Comparison of ENCODE assay signal across 12 cellular contexts in the genomic region with DNA sequence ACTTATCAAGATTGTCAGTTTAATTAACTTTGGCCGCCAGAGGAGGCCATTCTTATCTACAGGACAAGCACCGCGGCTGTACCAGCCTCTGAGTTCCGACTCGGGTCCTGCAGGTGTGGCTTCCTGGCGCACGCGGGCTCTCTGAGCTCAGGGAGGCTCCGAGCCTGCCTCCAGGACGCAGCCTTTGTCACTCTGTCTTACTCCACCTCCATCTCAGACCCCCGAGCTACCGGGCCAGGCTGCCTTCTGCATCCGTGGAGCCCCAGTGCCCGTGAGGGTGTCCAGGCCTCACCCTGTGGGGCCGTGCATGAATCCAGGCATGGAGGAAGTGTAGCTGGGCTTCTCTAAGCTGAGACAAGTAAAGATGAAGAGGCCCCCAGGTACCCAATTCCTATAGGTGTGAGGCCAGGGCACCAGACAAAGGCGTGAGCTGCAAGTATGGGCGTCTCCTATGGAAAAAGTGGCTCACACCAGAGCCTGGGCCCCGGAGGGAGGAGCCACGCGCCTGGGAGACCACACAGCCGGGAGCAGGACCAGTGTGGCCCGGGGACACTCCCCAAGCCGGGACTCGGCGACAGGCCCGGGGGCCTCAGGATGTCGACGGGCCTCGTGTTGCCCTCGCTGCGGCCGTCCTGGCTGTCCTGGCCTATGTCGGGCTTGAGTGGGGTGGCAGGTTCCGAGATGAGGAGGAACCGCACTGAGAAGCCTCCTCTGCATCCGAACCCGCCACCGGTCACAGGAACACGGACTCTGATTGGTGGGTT. TPM values are rescaled to one million over a fixed set of nuclear protein-coding genes. Genes with fewer than 3 reads are reported as not detected.
A peak's percentile ranks its signal among the peaks of the same experiment; 100 is the strongest.
DNase-seq lines count a peak whose midpoint lies in the region; ATAC-seq, FAIRE-seq and TF ChIP-seq lines count a peak whose summit lies in the region.
"Had no signal": no experiment of that assay in that cellular context is flagged by ENCODE, and none has a peak within 500 bp of the region (broad histone marks: within the 10 kb centered on the region; RNA-seq: fewer than 3 reads in every experiment).

No MANE protein-coding gene starts in this region.

- H3K9me3 ChIP-seq in K562 (replicated peaks; ENCODE audit: control insufficient read depth, insufficient read depth, low read depth, low read length), result no peaks in the 10 kb centered on the region

- TF ChIP-seq RAD21 in K562 (CRISPR knock-in tag; conservative IDR thresholded peaks at IDR 0.05 in 1 of 2, IDR thresholded peaks at IDR 0.05 in 1 of 2), result no peak

- peaks cover 3 to 40% of the 10 kb centered on the region in 2 experiments; a peak in 2 of 5 replicates for H3K4me1 ChIP-seq in K562 (replicated peaks in 1 of 2; ENCODE audit: control insufficient read depth in 2 of 2, insufficient read depth in 2 of 2, low read length in 2 of 2)

- no peak for TF ChIP-seq POLR2A in K562 (conservative IDR thresholded peaks at IDR 0.05)

- peaks cover 46 to 59% (median 55%) of the 10 kb centered on the region in 3 donors for H3K4me1 Mint-ChIP-seq in T-cell

- no peak for TF ChIP-seq EP300 in K562 (IDR thresholded peaks at IDR 0.05; ENCODE audit: low read length)

- CTCF ChIA-PET in T-cell (lab: Charles Lee), result interaction anchor here in 1 of 2 donors (0.6 kb wide), 1 partner anchor 500 kb away, joined by 4 read pairs; the partner anchor contains the start of gene POLE
- CTCF ChIA-PET in K562 (lab: Yijun Ruan, JAX; ENCODE audit: low intra/inter-chr PET ratio), result no interaction called here

- no TSS peak for BruUV-seq in K562 (replicated peaks; lab: Mats Ljungman, UMichigan)

- H3K4me3 ChIP-seq in K562, result no peak overlapping the region
- H3K4me3 ChIP-seq: GM12878, PC-9 had no signal

- no peak for FAIRE-seq in K562 (lab: Jason Lieb, UNC)
- FAIRE-seq: GM12878 had no signal

- peak overlapping the region; percentile 63 to 97 (median 78) for H3K4me3 Mint-ChIP-seq in T-cell
- H3K4me3 Mint-ChIP-seq: endodermal cell had no signal

- peaks cover 35 to 85% of the 10 kb centered on the region in 2 experiments for H3K27me3 ChIP-seq in K562 (ENCODE audit: control insufficient read depth in 2 of 2, insufficient read depth in 2 of 2, low read length in 2 of 2)

- H2AFZ ChIP-seq in K562 (ENCODE audit: low read depth, low read length), result no peak overlapping the region
- H2AFZ ChIP-seq: PC-9 had no signal

- ATAC-seq in T-cell (replicated peaks in 1 of 4) (no peak), K562 (no peak)
- ATAC-seq: GM12878 had no signal

- 0 out of 2 replicates have a peak, but pooled peaks cover 3% of the 10 kb centered on the region for H4K20me1 ChIP-seq in K562 (replicated peaks; ENCODE audit: control insufficient read depth, insufficient read depth, low read length)

- no peaks in the 10 kb centered on the region for H3K27me3 Mint-ChIP-seq in T-cell

- in situ Hi-C loops in K562 (cut with MboI), result no loop called here

- H3K79me2 ChIP-seq in K562 (ENCODE audit: control insufficient read depth, insufficient read depth, low read length), result no peaks in the 10 kb centered on the region

- no peak overlapping the region for H3K9ac ChIP-seq in K562 (ENCODE audit: insufficient read depth in 1 of 2, low read depth in 2 of 2, low read length in 2 of 2)

- H3K36me3 ChIP-seq in K562 (ENCODE audit: control insufficient read depth, insufficient read depth, low read length), result no peaks in the 10 kb centered on the region

- POLR2A ChIA-PET in T-cell (lab: Charles Lee), result no interaction called here
- POLR2A ChIA-PET in K562 (lab: Yijun Ruan, JAX), result interaction anchor here (0.6 kb wide), 2 partner anchors 88 to 200 kb away, joined by 3 read pairs; no protein-coding TSS in a partner anchor

- H3K9me3 Mint-ChIP-seq in T-cell, result no peaks in the 10 kb centered on the region

- peaks cover 3% of the 10 kb centered on the region for H3K36me3 Mint-ChIP-seq in T-cell

- no peak overlapping the region for H3K27ac ChIP-seq in K562 (ENCODE audit: extremely low read depth, low read depth, low read length)
- H3K27ac ChIP-seq: PC-9 had no signal

- DNase-seq in stimulated activated CD4-positive, alpha-beta T cell treated with anti-CD3 and anti-CD28 coated beads, Interleukin-2, amount 100 ng/mL, for 24 hours, result peak; percentile 25 to 30
- no peak for DNase-seq in stimulated activated CD4-positive, alpha-beta T cell treated with anti-CD3 and anti-CD28 coated beads, Interleukin-1b, Interleukin-23, amount 100 ng/mL, for 48 hours
- DNase-seq in T-cell (peak in 3 of 34 experiments; percentile 21 to 33 (median 27)), K562 (ENCODE audit: extremely low read depth in 1 of 4, low spot score in 3 of 4) (no peak), amniotic stem cell (lab: John Stamatoyannopoulos, UW) (no peak), posterior vena cava (ENCODE audit: low spot score) (no peak), NCI-H1105 treated with DMSO at 0.1 percent for 48 hours (lab: John Stamatoyannopoulos, UW) (no peak)
- DNase-seq: endodermal cell, foreskin melanocyte, mesenchymal stem cell, PC-9 had no signal

- H3K9me1 ChIP-seq in K562 (ENCODE audit: control insufficient read depth, insufficient read depth, low read length), result no peaks in the 10 kb centered on the region

- no peak for TF ChIP-seq CTCF in K562 (IDR thresholded peaks at IDR 0.05 in 2 of 3, conservative IDR thresholded peaks at IDR 0.05 in 1 of 3; ENCODE audit: insufficient read depth in 2 of 3, low read depth in 1 of 3, low read length in 3 of 3)

- H3K4me2 ChIP-seq in K562 (ENCODE audit: insufficient read depth, low read length), result no peak overlapping the region
- H3K4me2 ChIP-seq: PC-9 had no signal

- peak overlapping the region; percentile 90 for H3K27ac Mint-ChIP-seq in T-cell
- H3K27ac Mint-ChIP-seq: endodermal cell had no signal

- intact Hi-C loops in K562 (cut with micrococcal nuclease), result no loop called here
- intact Hi-C loops in posterior vena cava (cut with DNase I), result no loop called here

- 13% methylated on average over 36 of the region's 39 CpGs for WGBS in K562 (ENCODE audit: insufficient coverage, low coverage, missing lambda C conversion rate)

TF ChIP-seq in K562, 482 proteins besides CTCF, POLR2A, EP300 and RAD21:
- no peak for TF ChIP-seq DLX4 (CRISPR knock-in tag; IDR thresholded peaks at IDR 0.05)
- TF ChIP-seq ZNF644 (tag; IDR thresholded peaks at IDR 0.05; ENCODE audit: low read depth), result no peak
- no peak for TF ChIP-seq CREB1 (IDR thresholded peaks at IDR 0.05)
- 0 out of 2 replicates have a peak, but pooled peaks have one; percentile 16 for TF ChIP-seq CREB1 (CRISPR knock-in tag; IDR thresholded peaks at IDR 0.05)

RNA-seq across cellular contexts. Expression of gene NOC4L, which starts 42.8 kb away (rescaled TPM):
- total RNA-seq in T-cell, result 10 to 100 TPM; 14.6 to 28.9 (median 26.4) TPM
- total RNA-seq in K562 (2011; cell fraction: chromatin; rRNA removed; ENCODE audit: low replicate concordance), result 5.1 and 16.0 TPM in 2 replicates
- total RNA-seq in K562 (2011; cell fraction: nucleolus; rRNA removed), result 19.2 and 20.4 TPM in 2 replicates
- 6.3 and 8.9 TPM in 2 replicates for total RNA-seq in K562 (2011; cell fraction: nucleoplasm; rRNA removed)
- 40.4 and 57.2 TPM in 2 replicates for total RNA-seq in K562 (2014; rRNA removed)
- 3.2 and 4.9 TPM in 2 replicates for total RNA-seq in K562 (2014; rRNA removed; fragmentation: Illumina TruSeq; extraction: Trizol)
- total RNA-seq in K562 (2015; rRNA removed; fragmentation: Illumina TruSeq; extraction: Trizol), result 20.1 and 24.6 TPM in 2 replicates
- 77.0 and 78.5 TPM in 2 replicates for total RNA-seq in K562 (2021)
- polyA plus RNA-seq in K562 (2011; rRNA removed), result 4.4 and 8.8 TPM in 2 replicates
- 7.3 and 22.0 TPM in 2 replicates for polyA plus RNA-seq in K562 (2011; cell fraction: cytosol; rRNA removed)
- 16.8 and 33.7 TPM in 2 replicates for polyA plus RNA-seq in K562 (2011; cell fraction: nucleus; rRNA removed)
- polyA plus RNA-seq in K562 (2012), result 38.5 and 46.2 TPM in 2 replicates
- polyA plus RNA-seq in K562 (2014; fragmentation: Illumina TruSeq; extraction: Trizol), result 20.0 and 44.9 TPM in 2 replicates
- polyA plus RNA-seq in K562 (2014; fragmentation: Nextera tagmentation; extraction: Ambion mirVana), result 1 to 10 TPM; 1.3 to 2.9 TPM
- 33.7 and 35.5 TPM in 2 replicates for polyA plus RNA-seq in K562 (2014; rRNA removed)
- 1.5 and 3.8 TPM in 2 replicates for polyA minus RNA-seq in K562 (2011; rRNA and poly(A)+ RNA removed)
- 21.0 and 22.6 TPM in 2 replicates for polyA minus RNA-seq in K562 (2011; cell fraction: cytosol; rRNA and poly(A)+ RNA removed)
- 7.9 and 9.6 TPM in 2 replicates for polyA minus RNA-seq in K562 (2011; cell fraction: nucleus; rRNA and poly(A)+ RNA removed)
- 10 to 100 TPM; 11.2 to 13.6 TPM for total RNA-seq in posterior vena cava

RNA-seq across cellular contexts. Expression of gene DDX51, which starts 42.9 kb away (rescaled TPM):
- 10 to 100 TPM; 41.9 to 58.6 (median 49.0) TPM for total RNA-seq in T-cell
- 67.8 and 193 TPM in 2 replicates for total RNA-seq in K562 (2011; cell fraction: chromatin; rRNA removed; ENCODE audit: low replicate concordance)
- 119 and 131 TPM in 2 replicates for total RNA-seq in K562 (2011; cell fraction: nucleolus; rRNA removed)
- total RNA-seq in K562 (2011; cell fraction: nucleoplasm; rRNA removed), result 73.8 and 80.7 TPM in 2 replicates
- 13.1 and 17.3 TPM in 2 replicates for total RNA-seq in K562 (2014; rRNA removed)
- 6.3 and 8.0 TPM in 2 replicates for total RNA-seq in K562 (2014; rRNA removed; fragmentation: Illumina TruSeq; extraction: Trizol)
- 12.4 TPM in 2 replicates for total RNA-seq in K562 (2015; rRNA removed; fragmentation: Illumina TruSeq; extraction: Trizol)
- total RNA-seq in K562 (2021), result 28.9 and 35.9 TPM in 2 replicates
- 11.5 and 16.8 TPM in 2 replicates for polyA plus RNA-seq in K562 (2011; rRNA removed)
- 11.0 and 11.3 TPM in 2 replicates for polyA plus RNA-seq in K562 (2011; cell fraction: cytosol; rRNA removed)
- 90.6 and 110 TPM in 2 replicates for polyA plus RNA-seq in K562 (2011; cell fraction: nucleus; rRNA removed)
- polyA plus RNA-seq in K562 (2012), result 17.8 and 19.0 TPM in 2 replicates
- 15.2 and 18.7 TPM in 2 replicates for polyA plus RNA-seq in K562 (2014; fragmentation: Illumina TruSeq; extraction: Trizol)
- polyA plus RNA-seq in K562 (2014; fragmentation: Nextera tagmentation; extraction: Ambion mirVana), result 1 to 10 TPM; 1.1 TPM
- 30.2 and 30.4 TPM in 2 replicates for polyA plus RNA-seq in K562 (2014; rRNA removed)
- polyA minus RNA-seq in K562 (2011; rRNA and poly(A)+ RNA removed), result 3.7 and 6.8 TPM in 2 replicates
- 5.7 and 7.7 TPM in 2 replicates for polyA minus RNA-seq in K562 (2011; cell fraction: cytosol; rRNA and poly(A)+ RNA removed)
- 27.7 and 30.6 TPM in 2 replicates for polyA minus RNA-seq in K562 (2011; cell fraction: nucleus; rRNA and poly(A)+ RNA removed)
- total RNA-seq in posterior vena cava, result 10 to 100 TPM in 1 of 2 donors, 1 to 10 TPM in 1; 9.7 to 10.2 TPM

Comparison
In these comparisons a context has a peak if more than half of its experiments do, and no peak if none do; other contexts are left out.
1. DNase-seq: peak in stimulated activated CD4-positive, alpha-beta T cell treated with anti-CD3 and anti-CD28 coated beads, Interleukin-2, amount 100 ng/mL, for 24 hours (2 of 2); none in stimulated activated CD4-positive, alpha-beta T cell treated with anti-CD3 and anti-CD28 coated beads, Interleukin-1b, Interleukin-23, amount 100 ng/mL, for 48 hours (single experiment), K562 (0 of 4), amniotic stem cell (single experiment), posterior vena cava (single experiment) and NCI-H1105 treated with DMSO at 0.1 percent for 48 hours (single experiment).